In the genomic region with DNA sequence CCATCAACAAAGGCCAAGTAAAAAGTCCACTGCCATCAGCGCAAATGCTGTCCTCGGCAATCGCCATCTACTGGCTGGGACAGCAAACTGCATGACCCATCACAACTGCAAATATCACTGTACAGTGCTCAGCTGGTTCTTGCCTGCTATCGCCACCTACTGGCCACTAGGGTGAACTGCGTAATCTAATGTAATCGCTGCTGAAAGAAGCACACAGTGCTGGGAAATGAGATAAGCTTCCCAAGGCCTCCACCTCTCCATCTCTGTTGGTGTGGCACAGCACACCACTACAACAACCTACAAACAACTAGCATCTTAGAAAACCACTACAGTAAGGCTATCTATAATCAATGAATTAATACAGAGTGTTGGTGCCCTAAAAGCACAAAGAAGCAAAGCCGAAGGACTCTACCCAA, we compare ENCODE assay signal across 8 cellular contexts.
DNase-seq lines count a peak whose midpoint lies in the region; ATAC-seq and TF ChIP-seq lines count a peak whose summit lies in the region.

No MANE protein-coding gene starts in this region.

- intact Hi-C loops in ascending aorta (cut with DNase I) = loop anchor here (2.0 kb wide), 1 partner anchor 253 kb away; no protein-coding TSS in a partner anchor

- H3K4me3 ChIP-seq in ascending aorta (no peak overlapping the region), iPS DF 6.9 (ENCODE audit: low read length) (no peak overlapping the region)

- H3K27ac ChIP-seq in ascending aorta (no peak overlapping the region), iPS DF 6.9 (ENCODE audit: low read length) (no peak overlapping the region)

- peak; percentile 71 to 89 (median 86) for TF ChIP-seq CTCF in ascending aorta (IDR thresholded peaks at IDR 0.05)

- DNase-seq in activated gamma-delta T cell treated with Interleukin-2 at 50 U/mL for 16 hours = peak; percentile 48
- no peak for DNase-seq in activated gamma-delta T cell (lab: John Stamatoyannopoulos, UW)
- DNase-seq in NCI-H1105 treated with DMSO at 0.1 percent for 48 hours (lab: John Stamatoyannopoulos, UW) = peak; percentile 67
- DNase-seq in SW480 (ENCODE audit: low spot score) = peak; percentile 71
- DNase-seq in ascending aorta (ENCODE audit: low spot score in 2 of 2) = peak; percentile 8 to 77
- DNase-seq in iPS DF 6.9 (ENCODE audit: low read depth, low spot score) = peak; percentile 45
- DNase-seq in stimulated activated CD4-positive, alpha-beta T cell treated with anti-CD3 and anti-CD28 coated beads, Interleukin-12 subunit alpha, Interleukin-12 subunit beta, amount 100 ng/mL, for 4 hours = peak; percentile 28

- H3K4me1 ChIP-seq in ascending aorta (no peaks in the 10 kb centered on the region), iPS DF 6.9 (ENCODE audit: control insufficient read depth, insufficient read depth, low read length) (no peaks in the 10 kb centered on the region)

- peak; percentile 98 for ATAC-seq in HG02798 (IDR thresholded peaks at IDR 0.05; ENCODE audit: poor library complexity, unreplicated experiment)

- no peaks in the 10 kb centered on the region for H3K9me3 ChIP-seq in ascending aorta
- H3K9me3 ChIP-seq in iPS DF 6.9 (ENCODE audit: control insufficient read depth, insufficient read depth, low read length) = no peaks in the 10 kb centered on the region

- H3K36me3 ChIP-seq in ascending aorta (no peaks in the 10 kb centered on the region), iPS DF 6.9 (ENCODE audit: control insufficient read depth, insufficient read depth, low read length) (no peaks in the 10 kb centered on the region)

- no peaks in the 10 kb centered on the region for H3K27me3 ChIP-seq in ascending aorta
- H3K27me3 ChIP-seq in iPS DF 6.9 (ENCODE audit: control insufficient read depth, insufficient read depth, low read length) = no peaks in the 10 kb centered on the region

- no CpG with 5 or more reads among the region's 7 CpGs for WGBS in iPS DF 6.9 (ENCODE audit: insufficient coverage, insufficient read length)
